9 cellular contexts compared by ENCODE assay signal in genomic region chr2:143575340-143575739, GRCh38.
DNase-seq lines count a peak whose midpoint lies in the region; ATAC-seq and TF ChIP-seq lines count a peak whose summit lies in the region.
"Had no signal": no experiment of that assay in that cellular context is flagged by ENCODE, and none has a peak within 500 bp of the region (broad histone marks: within the 10 kb centered on the region; RNA-seq: fewer than 3 reads in every experiment).

No MANE protein-coding gene starts in this region.

- H3K4me3 ChIP-seq in AG10803 (ENCODE audit: low read length), result no peak overlapping the region
- H3K4me3 ChIP-seq: psoas muscle had no signal

- no peak for DNase-seq in AG10803 (ENCODE audit: low read depth)
- DNase-seq in H4 (ENCODE audit: low spot score), result peak; percentile 21
- peak; percentile 31 for DNase-seq in globus pallidus (ENCODE audit: low spot score)
- no peak for DNase-seq in omental fat pad (ENCODE audit: low spot score)
- DNase-seq in activated CD8-positive, alpha-beta memory T cell treated with anti-CD3 and anti-CD28 coated beads, Interleukin-2, amount 50 U/mL, for 48 hours, result no peak
- DNase-seq: psoas muscle had no signal

- peak; percentile 77 for ATAC-seq in SK-N-SH treated with all-trans-retinoic acid at 6 μM for 48 hours
- ATAC-seq in GM19324 (IDR thresholded peaks at IDR 0.05; ENCODE audit: low FRiP score, unreplicated experiment), result no peak
- no peak for ATAC-seq in omental fat pad (ENCODE audit: low FRiP score)
- no peak for ATAC-seq in HG02852 (IDR thresholded peaks at IDR 0.05; ENCODE audit: unreplicated experiment)
- ATAC-seq: psoas muscle had no signal

- TF ChIP-seq CTCF in AG10803 (conservative IDR thresholded peaks at IDR 0.05; ENCODE audit: low read length) (peak; percentile 54), omental fat pad (IDR thresholded peaks at IDR 0.05) (no peak)

TF ChIP-seq in SK-N-SH treated with all-trans-retinoic acid at 6 μM for 48 hours, 23 proteins besides CTCF, POLR2A, EP300 and RAD21:
- TF ChIP-seq, protein P1, sequence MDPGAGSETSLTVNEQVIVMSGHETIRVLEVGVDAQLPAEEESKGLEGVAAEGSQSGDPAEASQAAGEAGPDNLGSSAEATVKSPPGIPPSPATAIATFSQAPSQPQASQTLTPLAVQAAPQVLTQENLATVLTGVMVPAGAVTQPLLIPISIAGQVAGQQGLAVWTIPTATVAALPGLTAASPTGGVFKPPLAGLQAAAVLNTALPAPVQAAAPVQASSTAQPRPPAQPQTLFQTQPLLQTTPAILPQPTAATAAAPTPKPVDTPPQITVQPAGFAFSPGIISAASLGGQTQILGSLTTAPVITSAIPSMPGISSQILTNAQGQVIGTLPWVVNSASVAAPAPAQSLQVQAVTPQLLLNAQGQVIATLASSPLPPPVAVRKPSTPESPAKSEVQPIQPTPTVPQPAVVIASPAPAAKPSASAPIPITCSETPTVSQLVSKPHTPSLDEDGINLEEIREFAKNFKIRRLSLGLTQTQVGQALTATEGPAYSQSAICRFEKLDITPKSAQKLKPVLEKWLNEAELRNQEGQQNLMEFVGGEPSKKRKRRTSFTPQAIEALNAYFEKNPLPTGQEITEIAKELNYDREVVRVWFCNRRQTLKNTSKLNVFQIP (CRISPR knock-in tag; IDR thresholded peaks at IDR 0.05; ENCODE audit: borderline replicate concordance, low read depth), result no peak
- no peak for TF ChIP-seq ISL1 (CRISPR knock-in tag; IDR thresholded peaks at IDR 0.05)
- TF ChIP-seq, protein P2, sequence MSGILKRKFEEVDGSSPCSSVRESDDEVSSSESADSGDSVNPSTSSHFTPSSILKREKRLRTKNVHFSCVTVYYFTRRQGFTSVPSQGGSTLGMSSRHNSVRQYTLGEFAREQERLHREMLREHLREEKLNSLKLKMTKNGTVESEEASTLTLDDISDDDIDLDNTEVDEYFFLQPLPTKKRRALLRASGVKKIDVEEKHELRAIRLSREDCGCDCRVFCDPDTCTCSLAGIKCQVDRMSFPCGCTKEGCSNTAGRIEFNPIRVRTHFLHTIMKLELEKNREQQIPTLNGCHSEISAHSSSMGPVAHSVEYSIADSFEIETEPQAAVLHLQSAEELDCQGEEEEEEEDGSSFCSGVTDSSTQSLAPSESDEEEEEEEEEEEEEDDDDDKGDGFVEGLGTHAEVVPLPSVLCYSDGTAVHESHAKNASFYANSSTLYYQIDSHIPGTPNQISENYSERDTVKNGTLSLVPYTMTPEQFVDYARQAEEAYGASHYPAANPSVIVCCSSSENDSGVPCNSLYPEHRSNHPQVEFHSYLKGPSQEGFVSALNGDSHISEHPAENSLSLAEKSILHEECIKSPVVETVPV (CRISPR knock-in tag; IDR thresholded peaks at IDR 0.05), result no peak
- TF ChIP-seq ZC3H10 (CRISPR knock-in tag; IDR thresholded peaks at IDR 0.05), result no peak
- no peak for TF ChIP-seq PPARA (CRISPR knock-in tag; IDR thresholded peaks at IDR 0.05; ENCODE audit: borderline replicate concordance)
- no peak for TF ChIP-seq TSHZ2 (CRISPR knock-in tag; IDR thresholded peaks at IDR 0.05)
- TF ChIP-seq TCF4 (CRISPR knock-in tag; IDR thresholded peaks at IDR 0.05; ENCODE audit: borderline replicate concordance), result no peak
- no peak for TF ChIP-seq ARNTL (CRISPR knock-in tag; IDR thresholded peaks at IDR 0.05; ENCODE audit: borderline replicate concordance, low read depth)

Comparison
In these comparisons a context has a peak if more than half of its experiments do, and no peak if none do; other contexts are left out.
1. DNase-seq: peak in H4 (single experiment) and globus pallidus (single experiment); none in AG10803 (single experiment), omental fat pad (single experiment) and activated CD8-positive, alpha-beta memory T cell treated with anti-CD3 and anti-CD28 coated beads, Interleukin-2, amount 50 U/mL, for 48 hours (single experiment).